Comparison of ENCODE assay signal across 8 cellular contexts in the genomic region with DNA sequence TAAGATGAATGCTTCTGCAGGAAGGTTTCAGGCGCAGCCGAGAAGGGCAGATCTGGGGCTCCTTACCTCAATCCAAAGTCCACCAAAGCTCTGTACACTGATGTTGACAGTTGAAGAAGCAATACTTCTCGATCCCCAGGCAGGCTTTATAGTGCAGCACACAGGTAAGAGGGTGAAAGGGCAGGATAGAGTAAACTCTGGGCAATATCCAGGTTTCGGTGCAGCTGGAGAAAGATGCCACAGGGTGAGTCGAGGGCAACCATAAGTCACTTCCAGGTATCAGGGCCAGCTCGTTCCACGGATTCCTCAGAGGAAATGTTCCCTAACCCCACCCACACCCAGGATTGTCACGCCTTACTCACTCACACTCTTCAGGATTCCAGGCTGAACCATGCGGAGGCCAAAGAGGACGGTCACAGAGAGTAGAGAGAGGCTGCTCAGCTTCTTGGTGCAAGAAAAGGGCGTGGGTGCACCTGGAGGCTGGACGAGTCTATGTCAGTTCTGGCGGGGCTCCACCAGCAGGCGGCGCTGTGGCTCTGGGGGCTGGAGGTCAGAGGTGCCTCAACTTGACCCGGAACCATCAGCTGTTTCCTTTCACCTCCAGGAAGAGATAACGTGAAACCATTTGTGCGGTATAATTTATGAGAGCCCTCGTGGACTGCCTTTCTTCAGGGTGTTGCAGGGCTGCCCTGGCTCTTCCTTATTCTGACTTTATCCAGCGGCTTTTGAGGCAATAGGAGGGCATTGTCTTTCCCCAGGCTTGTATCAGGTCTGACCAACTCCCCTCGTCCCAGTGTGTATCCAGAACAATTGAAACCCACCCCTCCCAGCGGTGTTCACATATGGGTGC. TPM values are rescaled to one million over a fixed set of nuclear protein-coding genes. Genes with fewer than 3 reads are reported as not detected.
DNase-seq lines count a peak whose midpoint lies in the region; ATAC-seq, FAIRE-seq and TF ChIP-seq lines count a peak whose summit lies in the region.

No MANE protein-coding gene starts in this region.

- FAIRE-seq in kidney (lab: Jason Lieb, UNC): no peak

- no peaks in the 10 kb centered on the region for H3K36me3 ChIP-seq in HAP-1 (replicated peaks)
- no peaks in the 10 kb centered on the region for H3K36me3 ChIP-seq in adipocyte (ENCODE audit: control insufficient read depth, insufficient read depth, low read length, severe bottlenecking)
- H3K36me3 ChIP-seq in kidney (ENCODE audit: control insufficient read depth in 1 of 2, insufficient read depth in 2 of 2, low read length in 2 of 2): no peaks in the 10 kb centered on the region

- H3K9me3 ChIP-seq in HAP-1 (no peaks in the 10 kb centered on the region), adipocyte (ENCODE audit: control insufficient read depth, low read length) (no peaks in the 10 kb centered on the region), kidney (ENCODE audit: control insufficient read depth in 1 of 2, low read length in 2 of 2) (no peaks in the 10 kb centered on the region)

- no peak overlapping the region for H3K27ac ChIP-seq in kidney (ENCODE audit: low read depth in 2 of 2, low read length in 2 of 2)

- intact Hi-C loops in kidney (cut with DNase I): no loop called here

- TF ChIP-seq CTCF in kidney (IDR thresholded peaks at IDR 0.05; ENCODE audit: borderline replicate concordance, extremely low read depth, insufficient read depth): peak; percentile 49

- H3K4me1 ChIP-seq in HAP-1: no peaks in the 10 kb centered on the region
- H3K4me1 ChIP-seq in adipocyte (ENCODE audit: control insufficient read depth, insufficient read depth, low read length): no peaks in the 10 kb centered on the region
- H3K4me1 ChIP-seq in kidney (ENCODE audit: control insufficient read depth in 1 of 2, insufficient read depth in 1 of 2, low read depth in 1 of 2, low read length in 2 of 2): no peaks in the 10 kb centered on the region

- H3K9ac ChIP-seq in adipocyte (ENCODE audit: low read length) (no peak overlapping the region), kidney (ENCODE audit: low read length in 2 of 2) (no peak overlapping the region)

- DNase-seq in AML-193 (lab: John Stamatoyannopoulos, UW) (peak; percentile 53 to 81), HAP-1 (ENCODE audit: low spot score in 2 of 2) (peak; percentile 5 to 83), SKM-1 treated with dmso at 0.1 percent for 144 hours (lab: John Stamatoyannopoulos, UW; ENCODE audit: unreplicated experiment) (peak; percentile 46), adipocyte (ENCODE audit: low read depth) (peak; percentile 1), kidney (peak; percentile 84)
- peak; percentile 10 for DNase-seq in stimulated activated CD8-positive, alpha-beta memory T cell treated with anti-CD3 and anti-CD28 coated beads, Interleukin-12 subunit alpha, Interleukin-12 subunit beta, amount 100 ng/mL, for 1 hour (ENCODE audit: low read depth)

- in situ Hi-C loops in HAP-1 (cut with MboI; ENCODE audit: low sequenced_read_pairs): no loop called here

- H3K27me3 ChIP-seq in HAP-1 (ENCODE audit: low read depth) (peaks cover under 1% of the 10 kb centered on the region; the same call in 1 of the 2 replicates), adipocyte (replicated peaks; ENCODE audit: control insufficient read depth, insufficient read depth, low read length) (peaks cover 6% of the 10 kb centered on the region)

- H3K4me3 ChIP-seq in HAP-1: no peak overlapping the region
- H3K4me3 ChIP-seq in adipocyte (ENCODE audit: low read length): no peak overlapping the region
- no peak overlapping the region for H3K4me3 ChIP-seq in kidney (ENCODE audit: low read length in 2 of 2)

- no peak for ATAC-seq in GM18907 (IDR thresholded peaks at IDR 0.05; ENCODE audit: unreplicated experiment)
- ATAC-seq in GM21528 (IDR thresholded peaks at IDR 0.05; ENCODE audit: low FRiP score, unreplicated experiment): no peak

RNA-seq across cellular contexts. Expression of a gene that starts 14.4 kb away (rescaled TPM):
- 1.4 TPM for total RNA-seq in kidney
- polyA plus RNA-seq in kidney (ENCODE audit: insufficient read depth, low read depth, low replicate concordance): not detected

RNA-seq across cellular contexts. Expression of a gene that starts 23.7 kb away (rescaled TPM):
- 1.0 TPM for total RNA-seq in kidney
- not detected for polyA plus RNA-seq in kidney (ENCODE audit: insufficient read depth, low read depth, low replicate concordance)

RNA-seq across cellular contexts. Expression of a gene that starts 36.0 kb away (rescaled TPM):
- 8.7 TPM for total RNA-seq in kidney
- not detected for polyA plus RNA-seq in kidney (ENCODE audit: insufficient read depth, low read depth, low replicate concordance)

RNA-seq across cellular contexts. Expression of a gene that starts 37.7 kb away (rescaled TPM):
- 2.9 TPM for total RNA-seq in kidney
- polyA plus RNA-seq in kidney (ENCODE audit: insufficient read depth, low read depth, low replicate concordance): 0.19 TPM

Comparison
In these comparisons a context has a peak if more than half of its experiments do, and no peak if none do; other contexts are left out.
1. DNase-seq: peak in every context shown above with its lines; median percentile 84 in kidney; 67 in AML-193; 46 in SKM-1 treated with dmso at 0.1 percent for 144 hours; 44 in HAP-1; 10 in stimulated activated CD8-positive, alpha-beta memory T cell treated with anti-CD3 and anti-CD28 coated beads, Interleukin-12 subunit alpha, Interleukin-12 subunit beta, amount 100 ng/mL, for 1 hour; 1 in adipocyte.